ENCODE assay signal across 18 cellular contexts in genomic region chr7:48634116-48634632, GRCh38.
DNase-seq lines count a peak whose midpoint lies in the region; ATAC-seq lines count a peak whose summit lies in the region.
"Had no signal": no experiment of that assay in that cellular context is flagged by ENCODE, and none has a peak within 500 bp of the region (broad histone marks: within the 10 kb centered on the region; RNA-seq: fewer than 3 reads in every experiment).

No MANE protein-coding gene starts in this region.

- ATAC-seq in activated naive CD8-positive, alpha-beta T cell treated with anti-CD3 and anti-CD28 coated beads, Interleukin-2, amount 10 ng/mL, durations not matched to agents 7 days and 5 days (ENCODE audit: low read depth) = peak; percentile 50
- ATAC-seq in activated naive CD8-positive, alpha-beta T cell treated with anti-CD3 and anti-CD28 coated beads, Interleukin-2, amount 50 U/mL, for 24 hours = no peak
- peak; percentile 45 for ATAC-seq in HG03432 (IDR thresholded peaks at IDR 0.05; ENCODE audit: unreplicated experiment)
- no peak for ATAC-seq in GM19324 (IDR thresholded peaks at IDR 0.05; ENCODE audit: low FRiP score, unreplicated experiment)
- no peak for ATAC-seq in GM21447 (IDR thresholded peaks at IDR 0.05; ENCODE audit: unreplicated experiment)

- H3K27ac Mint-ChIP-seq in activated naive CD8-positive, alpha-beta T cell treated with anti-CD3 and anti-CD28 coated beads, Interleukin-2, amount 10 ng/mL, durations not matched to agents 7 days and 5 days = no peak overlapping the region
- H3K27ac Mint-ChIP-seq in activated naive CD8-positive, alpha-beta T cell treated with anti-CD3 and anti-CD28 coated beads, Interleukin-2, amount 50 U/mL, for 24 hours = no peak overlapping the region
- peak overlapping the region; percentile 23 for H3K27ac Mint-ChIP-seq in activated T-helper 1 cell treated with anti-CD3 and anti-CD28 coated beads, Interleukin-12 subunit alpha, Interleukin-12 subunit beta, Interleukin-2, Interleukin-4 antibody, amounts not matched to agents 30 ng/mL and 10 ng/mL and 1 ng/mL, durations not matched to agents 14 hours and 24 hours and 36 hours
- H3K27ac Mint-ChIP-seq: CD8-positive, alpha-beta memory T cell had no signal

- peaks cover 22% of the 10 kb centered on the region for H3K4me1 Mint-ChIP-seq in activated naive CD8-positive, alpha-beta T cell treated with anti-CD3 and anti-CD28 coated beads, Interleukin-2, amount 10 ng/mL, durations not matched to agents 7 days and 5 days
- H3K4me1 Mint-ChIP-seq in activated naive CD8-positive, alpha-beta T cell treated with anti-CD3 and anti-CD28 coated beads, Interleukin-2, amount 50 U/mL, for 24 hours = no peaks in the 10 kb centered on the region
- peaks cover 46% of the 10 kb centered on the region for H3K4me1 Mint-ChIP-seq in activated T-helper 1 cell treated with anti-CD3 and anti-CD28 coated beads, Interleukin-12 subunit alpha, Interleukin-12 subunit beta, Interleukin-2, Interleukin-4 antibody, amounts not matched to agents 30 ng/mL and 10 ng/mL and 1 ng/mL, durations not matched to agents 14 hours and 24 hours and 36 hours (ENCODE audit: low read depth)
- H3K4me1 Mint-ChIP-seq: CD8-positive, alpha-beta memory T cell had no signal

- H3K27me3 Mint-ChIP-seq in activated naive CD8-positive, alpha-beta T cell treated with anti-CD3 and anti-CD28 coated beads, Interleukin-2, amount 10 ng/mL, durations not matched to agents 7 days and 5 days = no peaks in the 10 kb centered on the region
- no peaks in the 10 kb centered on the region for H3K27me3 Mint-ChIP-seq in activated naive CD8-positive, alpha-beta T cell treated with anti-CD3 and anti-CD28 coated beads, Interleukin-2, amount 50 U/mL, for 24 hours
- H3K27me3 Mint-ChIP-seq in activated T-helper 1 cell treated with anti-CD3 and anti-CD28 coated beads, Interleukin-12 subunit alpha, Interleukin-12 subunit beta, Interleukin-2, Interleukin-4 antibody, amounts not matched to agents 30 ng/mL and 10 ng/mL and 1 ng/mL, durations not matched to agents 14 hours and 24 hours and 36 hours (ENCODE audit: insufficient read depth) = no peaks in the 10 kb centered on the region

- POLR2A ChIA-PET in activated naive CD8-positive, alpha-beta T cell treated with anti-CD3 and anti-CD28 coated beads, Interleukin-2, amount 10 ng/mL, durations not matched to agents 7 days and 5 days (lab: Charles Lee) = no interaction called here

- intact Hi-C loops in activated T-helper 1 cell treated with anti-CD3 and anti-CD28 coated beads, Interleukin-12 subunit alpha, Interleukin-12 subunit beta, Interleukin-2, Interleukin-4 antibody, amounts not matched to agents 30 ng/mL and 10 ng/mL and 1 ng/mL, durations not matched to agents 14 hours and 24 hours and 36 hours (cut with micrococcal nuclease) = loop anchor here (5.0 kb wide), 1 partner anchor 148 kb away; no protein-coding TSS in a partner anchor

- H3K36me3 Mint-ChIP-seq in activated naive CD8-positive, alpha-beta T cell treated with anti-CD3 and anti-CD28 coated beads, Interleukin-2, amount 10 ng/mL, durations not matched to agents 7 days and 5 days = peaks cover 12% of the 10 kb centered on the region
- no peaks in the 10 kb centered on the region for H3K36me3 Mint-ChIP-seq in activated naive CD8-positive, alpha-beta T cell treated with anti-CD3 and anti-CD28 coated beads, Interleukin-2, amount 50 U/mL, for 24 hours (ENCODE audit: low read depth)
- H3K36me3 Mint-ChIP-seq in activated T-helper 1 cell treated with anti-CD3 and anti-CD28 coated beads, Interleukin-12 subunit alpha, Interleukin-12 subunit beta, Interleukin-2, Interleukin-4 antibody, amounts not matched to agents 30 ng/mL and 10 ng/mL and 1 ng/mL, durations not matched to agents 14 hours and 24 hours and 36 hours (ENCODE audit: low read depth) = peaks cover 2% of the 10 kb centered on the region

- DNase-seq in activated naive CD8-positive, alpha-beta T cell treated with anti-CD3 and anti-CD28 coated beads, Interleukin-2, amount 10 ng/mL, durations not matched to agents 7 days and 5 days = no peak
- no peak for DNase-seq in activated naive CD8-positive, alpha-beta T cell treated with anti-CD3 and anti-CD28 coated beads, Interleukin-2, amount 50 U/mL, for 24 hours
- DNase-seq in NOMO-1 treated with DMSO at 0.1 percent for 48 hours (lab: John Stamatoyannopoulos, UW; ENCODE audit: unreplicated experiment) (peak; percentile 59), NCI-H1092 treated with DMSO at 0.1 percent for 48 hours (lab: John Stamatoyannopoulos, UW) (no peak)
- no peak for DNase-seq in activated T-helper 1 cell treated with anti-CD3 and anti-CD28 coated beads, Interleukin-12 subunit alpha, Interleukin-12 subunit beta, Interleukin-2, Interleukin-4 antibody, amounts not matched to agents 30 ng/mL and 10 ng/mL and 1 ng/mL, durations not matched to agents 14 hours and 24 hours and 36 hours (ENCODE audit: low spot score)
- DNase-seq: C1 segment of cervical spinal cord; CD8-positive, alpha-beta memory T cell; DMS53; EL; NCI-H1048; NCI-H1436 treated with DMSO at 0.1 percent for 48 hours; NCI-H2029; NCI-H526; SHP77 treated with DMSO at 0.1 percent for 48 hours; SK-N-SH had no signal

- H3K9me3 Mint-ChIP-seq in activated naive CD8-positive, alpha-beta T cell treated with anti-CD3 and anti-CD28 coated beads, Interleukin-2, amount 10 ng/mL, durations not matched to agents 7 days and 5 days = peaks cover 5% of the 10 kb centered on the region
- peaks cover under 1% of the 10 kb centered on the region for H3K9me3 Mint-ChIP-seq in activated naive CD8-positive, alpha-beta T cell treated with anti-CD3 and anti-CD28 coated beads, Interleukin-2, amount 50 U/mL, for 24 hours
- H3K9me3 Mint-ChIP-seq in activated T-helper 1 cell treated with anti-CD3 and anti-CD28 coated beads, Interleukin-12 subunit alpha, Interleukin-12 subunit beta, Interleukin-2, Interleukin-4 antibody, amounts not matched to agents 30 ng/mL and 10 ng/mL and 1 ng/mL, durations not matched to agents 14 hours and 24 hours and 36 hours = no peaks in the 10 kb centered on the region

- H3K4me3 Mint-ChIP-seq in activated naive CD8-positive, alpha-beta T cell treated with anti-CD3 and anti-CD28 coated beads, Interleukin-2, amount 10 ng/mL, durations not matched to agents 7 days and 5 days = peak overlapping the region; percentile 44
- no peak overlapping the region for H3K4me3 Mint-ChIP-seq in activated naive CD8-positive, alpha-beta T cell treated with anti-CD3 and anti-CD28 coated beads, Interleukin-2, amount 50 U/mL, for 24 hours
- H3K4me3 Mint-ChIP-seq in activated T-helper 1 cell treated with anti-CD3 and anti-CD28 coated beads, Interleukin-12 subunit alpha, Interleukin-12 subunit beta, Interleukin-2, Interleukin-4 antibody, amounts not matched to agents 30 ng/mL and 10 ng/mL and 1 ng/mL, durations not matched to agents 14 hours and 24 hours and 36 hours = no peak overlapping the region
- H3K4me3 Mint-ChIP-seq: CD8-positive, alpha-beta memory T cell had no signal

Comparison
In these comparisons a context has a peak if more than half of its experiments do, and no peak if none do; other contexts are left out.
1. ATAC-seq: peak in activated naive CD8-positive, alpha-beta T cell treated with anti-CD3 and anti-CD28 coated beads, Interleukin-2, amount 10 ng/mL, durations not matched to agents 7 days and 5 days (single experiment) and HG03432 (single experiment); none in activated naive CD8-positive, alpha-beta T cell treated with anti-CD3 and anti-CD28 coated beads, Interleukin-2, amount 50 U/mL, for 24 hours (single experiment), GM19324 (single experiment) and GM21447 (single experiment).